11 cellular contexts compared by ENCODE assay signal in the genomic region with DNA sequence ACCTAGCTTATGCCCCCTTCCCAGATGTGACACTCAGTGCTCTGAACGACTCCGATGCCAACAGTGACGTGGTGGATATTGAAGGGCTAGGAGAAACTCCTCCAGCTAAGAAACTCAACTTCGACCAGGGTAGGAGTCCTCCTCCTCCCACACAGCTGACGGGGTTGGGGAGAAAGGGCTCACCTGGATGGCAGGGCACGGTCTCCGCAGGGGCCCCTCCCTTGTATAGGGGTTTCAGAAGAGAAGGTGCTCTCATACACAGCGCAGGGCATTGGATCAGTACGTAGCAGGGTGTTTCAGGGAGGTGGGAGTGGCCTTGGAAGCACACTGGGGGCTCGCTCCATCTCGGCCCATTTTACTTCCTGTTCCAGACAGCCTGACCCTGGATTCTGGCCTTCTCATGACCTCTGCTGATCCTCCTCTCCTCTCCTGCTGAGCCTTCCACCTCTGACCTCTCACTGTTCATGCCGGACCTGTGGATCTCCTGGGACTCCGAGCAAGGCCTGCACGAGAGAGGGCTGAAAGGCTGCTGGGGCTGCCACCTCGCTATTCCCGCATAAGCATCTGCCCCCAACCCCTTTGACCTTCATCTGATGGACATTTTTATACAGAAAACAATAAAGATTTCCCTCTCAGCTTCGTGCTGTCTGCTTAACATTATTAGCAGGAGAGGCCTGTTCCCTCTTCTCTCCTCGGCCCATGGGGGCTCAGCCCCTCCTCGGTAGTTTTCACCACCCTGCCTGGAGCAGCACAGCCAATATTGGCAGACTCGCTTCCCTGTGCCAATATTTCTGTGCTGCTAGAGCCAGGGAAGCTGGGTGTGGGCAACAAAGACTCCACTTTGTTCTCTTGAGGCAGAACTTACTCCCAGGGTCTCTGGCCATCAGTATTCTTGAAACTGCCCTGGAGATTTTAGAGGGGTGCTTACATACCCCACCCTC. TPM values are rescaled to one million over a fixed set of nuclear protein-coding genes. Genes with fewer than 3 reads are reported as not detected.
DNase-seq lines count a peak whose midpoint lies in the region; ATAC-seq and TF ChIP-seq lines count a peak whose summit lies in the region.
"Had no signal": no experiment of that assay in that cellular context is flagged by ENCODE, and none has a peak within 500 bp of the region (broad histone marks: within the 10 kb centered on the region; RNA-seq: fewer than 3 reads in every experiment).

No MANE protein-coding gene starts in this region.

- H3K9me3 ChIP-seq in adipocyte (ENCODE audit: control insufficient read depth, low read length) = no peaks in the 10 kb centered on the region
- no peaks in the 10 kb centered on the region for H3K9me3 ChIP-seq in mesenchymal stem cell (ENCODE audit: control insufficient read depth, low read length)
- no peaks in the 10 kb centered on the region for H3K9me3 ChIP-seq in suprapubic skin

- DNase-seq in activated T-cell treated with anti-CD3 and anti-CD28 coated beads, Interleukin-2, amount 50 U/mL, for 4 hours = no peak
- DNase-seq in activated T-cell treated with anti-CD3 and anti-CD28 coated beads, Interleukin-2, amount 50 U/mL, for 1 hour = no peak
- DNase-seq in adipocyte (ENCODE audit: low read depth) (no peak), mesenchymal stem cell (no peak), suprapubic skin (ENCODE audit: low spot score in 2 of 2) (no peak), ACHN (no peak), HT-29 (ENCODE audit: low spot score) (no peak)
- DNase-seq: aorta, NCI-H1436 had no signal

- H2BK120ac ChIP-seq in mesenchymal stem cell (ENCODE audit: low read depth, low read length) = no peak overlapping the region

- no peak overlapping the region for H3K4me2 ChIP-seq in mesenchymal stem cell (ENCODE audit: low read length, poor library complexity, severe bottlenecking)

- H3K4me1 ChIP-seq in adipocyte (ENCODE audit: control insufficient read depth, insufficient read depth, low read length) (peaks cover 63% of the 10 kb centered on the region), mesenchymal stem cell (ENCODE audit: control insufficient read depth, insufficient read depth, low read depth, low read length) (peaks cover 22% of the 10 kb centered on the region), suprapubic skin (peaks cover 79% of the 10 kb centered on the region)

- H3K14ac ChIP-seq in mesenchymal stem cell (ENCODE audit: low read length in 2 of 2) = no peak overlapping the region

- H3K18ac ChIP-seq in mesenchymal stem cell (ENCODE audit: low read depth in 1 of 2, low read length in 2 of 2) = no peak overlapping the region

- no peak overlapping the region for H4K8ac ChIP-seq in mesenchymal stem cell (ENCODE audit: low read length)

- no peak overlapping the region for H4K91ac ChIP-seq in mesenchymal stem cell (ENCODE audit: low read length)

- no peak for TF ChIP-seq CTCF in suprapubic skin (IDR thresholded peaks at IDR 0.05)

- no peak overlapping the region for H2BK5ac ChIP-seq in mesenchymal stem cell (ENCODE audit: low read depth, low read length, poor library complexity, severe bottlenecking)

- H3K36me3 Mint-ChIP-seq in activated T-cell treated with anti-CD3 and anti-CD28 coated beads, Interleukin-2, amount 50 U/mL, for 4 hours (ENCODE audit: insufficient read depth) = peaks cover 13% of the 10 kb centered on the region

- H3K27ac ChIP-seq in mesenchymal stem cell (ENCODE audit: low read length, poor library complexity, severe bottlenecking) (no peak overlapping the region), suprapubic skin (peak overlapping the region; percentile 85)

- H2AFZ ChIP-seq in mesenchymal stem cell (ENCODE audit: low read depth, low read length) = no peak overlapping the region

- no peak overlapping the region for H3K4ac ChIP-seq in mesenchymal stem cell (ENCODE audit: low read depth in 1 of 2, low read length in 2 of 2)

- H3K9ac ChIP-seq in adipocyte (ENCODE audit: low read length) (peak overlapping the region; percentile 87), mesenchymal stem cell (ENCODE audit: low read length) (peak overlapping the region; percentile 90)

- H3K4me3 Mint-ChIP-seq in activated T-cell treated with anti-CD3 and anti-CD28 coated beads, Interleukin-2, amount 50 U/mL, for 4 hours = peak overlapping the region; percentile 29

- no peak overlapping the region for H2BK12ac ChIP-seq in mesenchymal stem cell (ENCODE audit: low read length in 2 of 2)

- no peak overlapping the region for H2AK5ac ChIP-seq in mesenchymal stem cell (ENCODE audit: low read length, severe bottlenecking)

- no peaks in the 10 kb centered on the region for H3K27me3 Mint-ChIP-seq in activated T-cell treated with anti-CD3 and anti-CD28 coated beads, Interleukin-2, amount 50 U/mL, for 4 hours (ENCODE audit: low read depth)

- in situ Hi-C loops in ACHN (cut with HindIII; ENCODE audit: low pct_ligation_motif_present, low pct_unique_long_range_greater_than_20kb, low sequenced_read_pairs) = no loop called here

- WGBS in mesenchymal stem cell = 79% methylated on average over 16 of the region's 20 CpGs
- 75% methylated on average over 17 of the region's 20 CpGs for WGBS in suprapubic skin

- H3K4me1 Mint-ChIP-seq in activated T-cell treated with anti-CD3 and anti-CD28 coated beads, Interleukin-2, amount 50 U/mL, for 4 hours (ENCODE audit: low read depth) = peaks cover 42% of the 10 kb centered on the region

- H3K79me1 ChIP-seq in mesenchymal stem cell (replicated peaks; ENCODE audit: low read length, poor library complexity, severe bottlenecking) = peaks cover 8% of the 10 kb centered on the region

- no peak overlapping the region for H2BK15ac ChIP-seq in mesenchymal stem cell (ENCODE audit: low read depth, poor library complexity, severe bottlenecking)

- H3K23ac ChIP-seq in mesenchymal stem cell (ENCODE audit: low read length in 2 of 2) = no peak overlapping the region

- no peak for ATAC-seq in activated T-cell treated with anti-CD3 and anti-CD28 coated beads, Interleukin-2, amount 50 U/mL, for 4 hours
- no peak for ATAC-seq in HG02588 (IDR thresholded peaks at IDR 0.05; ENCODE audit: unreplicated experiment)

- no peaks in the 10 kb centered on the region for H3K27me3 ChIP-seq in adipocyte (replicated peaks; ENCODE audit: control insufficient read depth, insufficient read depth, low read length)
- peaks cover 0 to under 1% of the 10 kb centered on the region in 2 experiments for H3K27me3 ChIP-seq in mesenchymal stem cell (ENCODE audit: control insufficient read depth in 1 of 2, insufficient read depth in 1 of 2, low read length in 2 of 2)
- no peaks in the 10 kb centered on the region for H3K27me3 ChIP-seq in suprapubic skin

- TF ChIP-seq EP300 in suprapubic skin (IDR thresholded peaks at IDR 0.05) = no peak

- H3K36me3 ChIP-seq in adipocyte (ENCODE audit: control insufficient read depth, insufficient read depth, low read length, severe bottlenecking) = no peaks in the 10 kb centered on the region
- peaks cover 18 to 24% of the 10 kb centered on the region in 2 experiments for H3K36me3 ChIP-seq in mesenchymal stem cell (ENCODE audit: control insufficient read depth in 1 of 2, insufficient read depth in 2 of 2, low read depth in 1 of 2, low read length in 2 of 2)
- peaks cover 6% of the 10 kb centered on the region for H3K36me3 ChIP-seq in suprapubic skin

- H3K4me3 ChIP-seq in adipocyte (ENCODE audit: low read length) (no peak overlapping the region), mesenchymal stem cell (ENCODE audit: insufficient read depth in 1 of 2, low read depth in 1 of 2, low read length in 2 of 2) (peak overlapping the region in 1 of 2 experiments; percentile 78), suprapubic skin (peak overlapping the region; percentile 46)

- TF ChIP-seq POLR2A in suprapubic skin (IDR thresholded peaks at IDR 0.05) = no peak

- H3K9me3 Mint-ChIP-seq in activated T-cell treated with anti-CD3 and anti-CD28 coated beads, Interleukin-2, amount 50 U/mL, for 4 hours = no peaks in the 10 kb centered on the region

RNA-seq across cellular contexts. Expression of gene RNASEK, which starts 4.7 kb away (rescaled TPM):
- total RNA-seq in activated T-cell treated with anti-CD3 and anti-CD28 coated beads, Interleukin-2, amount 50 U/mL, for 4 hours = 100 to 1,000 TPM; 138 to 150 (median 139) TPM
- polyA plus RNA-seq in mesenchymal stem cell (2013, experiment 1 of 2) = 865 TPM
- 846 TPM for polyA plus RNA-seq in mesenchymal stem cell (2013, experiment 2 of 2)
- total RNA-seq in suprapubic skin = 100 to 1,000 TPM in 3 of 4 donors, 10 to 100 TPM in 1; 82.2 to 235 (median 219) TPM
- 111 and 114 TPM in 2 replicates for total RNA-seq in HT-29 (2014; rRNA removed; shearing (Covaris generic))

RNA-seq across cellular contexts. Expression of gene BCL6B, which starts 5.7 kb away (rescaled TPM):
- total RNA-seq in activated T-cell treated with anti-CD3 and anti-CD28 coated beads, Interleukin-2, amount 50 U/mL, for 4 hours = under 1 TPM; 0.21 to 0.41 (median 0.25) TPM
- 0.01 TPM for polyA plus RNA-seq in mesenchymal stem cell (2013, experiment 1 of 2)
- 0.04 TPM for polyA plus RNA-seq in mesenchymal stem cell (2013, experiment 2 of 2)
- 1 to 10 TPM; 1.6 to 3.1 (median 1.8) TPM for total RNA-seq in suprapubic skin
- not detected in 2 replicates for total RNA-seq in HT-29 (2014; rRNA removed; shearing (Covaris generic))
- total RNA-seq: OCI-LY7 had no signal

RNA-seq across cellular contexts. Expression of gene SLC16A13, which starts 18.7 kb away (rescaled TPM):
- total RNA-seq in activated T-cell treated with anti-CD3 and anti-CD28 coated beads, Interleukin-2, amount 50 U/mL, for 4 hours = 1 to 10 TPM; 5.7 to 7.0 (median 6.7) TPM
- 8.4 TPM for polyA plus RNA-seq in mesenchymal stem cell (2013, experiment 1 of 2)
- 8.0 TPM for polyA plus RNA-seq in mesenchymal stem cell (2013, experiment 2 of 2)
- 1 to 10 TPM; 1.5 to 4.9 (median 3.7) TPM for total RNA-seq in suprapubic skin
- total RNA-seq in HT-29 (2014; rRNA removed; shearing (Covaris generic)) = 0.16 and 0.28 TPM in 2 replicates

RNA-seq across cellular contexts. Expression of gene ALOX12, which starts 21.3 kb away (rescaled TPM):
- not detected for total RNA-seq in activated T-cell treated with anti-CD3 and anti-CD28 coated beads, Interleukin-2, amount 50 U/mL, for 4 hours
- polyA plus RNA-seq in mesenchymal stem cell (2013, experiment 1 of 2) = not detected
- not detected for polyA plus RNA-seq in mesenchymal stem cell (2013, experiment 2 of 2)
- 10 to 100 TPM in 3 of 4 donors, 1 to 10 TPM in 1; 9.8 to 34.4 (median 22.8) TPM for total RNA-seq in suprapubic skin
- total RNA-seq in HT-29 (2014; rRNA removed; shearing (Covaris generic)) = not detected in 2 replicates
- total RNA-seq: aorta, OCI-LY7 had no signal
- polyA plus RNA-seq: aorta had no signal

RNA-seq across cellular contexts. Expression of gene SLC16A11, which starts 26.7 kb away (rescaled TPM):
- total RNA-seq in activated T-cell treated with anti-CD3 and anti-CD28 coated beads, Interleukin-2, amount 50 U/mL, for 4 hours = 1 to 10 TPM in 2 of 3 donors, under 1 TPM in 1; 0.63 to 1.3 (median 1.1) TPM
- 0.21 TPM for polyA plus RNA-seq in mesenchymal stem cell (2013, experiment 1 of 2)
- polyA plus RNA-seq in mesenchymal stem cell (2013, experiment 2 of 2) = 0.30 TPM
- total RNA-seq in suprapubic skin = 10 to 100 TPM in 1 of 4 donors, 1 to 10 TPM in 2, under 1 TPM in 1; 0.26 to 10.8 (median 5.5) TPM
- total RNA-seq in HT-29 (2014; rRNA removed; shearing (Covaris generic)) = not detected in 2 replicates
- total RNA-seq: OCI-LY7 had no signal
- polyA plus RNA-seq: aorta had no signal
